Comparison of ENCODE assay signal across 9 cellular contexts in genomic region chr1:161469122-161469923, GRCh38. TPM values are rescaled to one million over a fixed set of nuclear protein-coding genes. Genes with fewer than 3 reads are reported as not detected.
DNase-seq lines count a peak whose midpoint lies in the region; ATAC-seq, FAIRE-seq and TF ChIP-seq lines count a peak whose summit lies in the region.
"Not testable (repeated sequence)": the region's sequence is repeated elsewhere in the genome, so short reads cannot be mapped to it uniquely, and the experiment has no call there.
"Had no signal": no experiment of that assay in that cellular context is flagged by ENCODE, and none has a peak within 500 bp of the region (broad histone marks: within the 10 kb centered on the region; RNA-seq: fewer than 3 reads in every experiment).

No MANE protein-coding gene starts in this region.

- not testable (repeated sequence) for H3K9me3 ChIP-seq in GM12878 (replicated peaks; ENCODE audit: control insufficient read depth, insufficient read depth, low read length)

- H3K36me3 Mint-ChIP-seq in memory B cell = not testable (repeated sequence)

- not testable (repeated sequence) for H3K36me3 ChIP-seq in GM12878 (ENCODE audit: control insufficient read depth in 2 of 2, insufficient read depth in 2 of 2, low read length in 1 of 2)

- H3K9me3 Mint-ChIP-seq in memory B cell = not testable (repeated sequence)

- SMC1A ChIA-PET in GM12878 (lab: Charles Lee; ENCODE audit: uncharacterized antibody, unreplicated experiment) = not testable (repeated sequence)

- H3K27ac ChIP-seq in GM12878 (ENCODE audit: control insufficient read depth, insufficient read depth) = not testable (repeated sequence)

- BruUV-seq in GM12878 (replicated peaks; lab: Mats Ljungman, UMichigan) = not testable (repeated sequence)

- H3K9ac ChIP-seq in GM12878 (ENCODE audit: control insufficient read depth, insufficient read depth, low read length) = not testable (repeated sequence)

- ATAC-seq in GM18870 (IDR thresholded peaks at IDR 0.05; ENCODE audit: unreplicated experiment) (peak; percentile 72), GM21381 (IDR thresholded peaks at IDR 0.05; ENCODE audit: unreplicated experiment) (peak; percentile 68), HG02678 (IDR thresholded peaks at IDR 0.05; ENCODE audit: unreplicated experiment) (peak; percentile 72), HG03103 (IDR thresholded peaks at IDR 0.05; ENCODE audit: low read depth, unreplicated experiment) (peak; percentile 53), HG03575 (IDR thresholded peaks at IDR 0.05; ENCODE audit: extremely low read depth, insufficient number of reproducible peaks, low FRiP score, unreplicated experiment) (peak; percentile 47), GM12878 (peak; percentile 84), memory B cell (ENCODE audit: low read depth) (peak; percentile 25)

- not testable (repeated sequence) for H3K27me3 ChIP-seq in GM12878 (replicated peaks in 1 of 2; ENCODE audit: control insufficient read depth in 2 of 2, insufficient read depth in 2 of 2, low read length in 1 of 2)

- H3K4me3 ChIP-seq in GM12878 = not testable (repeated sequence)

- intact Hi-C loops in GM12878 (cut with micrococcal nuclease; ENCODE audit: unreplicated experiment) = not testable (repeated sequence)

- H3K27me3 Mint-ChIP-seq in memory B cell = peaks cover 11% of the 10 kb centered on the region

- not testable (repeated sequence) for TF ChIP-seq EP300 in GM12878 (IDR thresholded peaks at IDR 0.05; ENCODE audit: borderline replicate concordance in 1 of 2, control insufficient read depth in 1 of 2, low read depth in 2 of 2, low read length in 2 of 2)

- H3K27ac Mint-ChIP-seq in memory B cell = not testable (repeated sequence)

- FAIRE-seq in GM12878 (lab: Jason Lieb, UNC) = not testable (repeated sequence)

- POLR2A ChIA-PET in GM12878 (lab: Charles Lee) = not testable (repeated sequence)

- H3K4me3 Mint-ChIP-seq in memory B cell = not testable (repeated sequence)

- CTCF ChIA-PET in GM12878 (lab: Yijun Ruan, JAX) = not testable (repeated sequence)

- H4K20me1 ChIP-seq in GM12878 (ENCODE audit: control insufficient read depth, insufficient read depth) = not testable (repeated sequence)

- not testable (repeated sequence) for DNase-seq in GM12878 (ENCODE audit: low read depth, low spot score); memory B cell (ENCODE audit: low spot score in 2 of 2)

- WGBS in GM12878 (ENCODE audit: insufficient coverage, insufficient replicate concordance, low lambda C conversion rate, missing lambda C conversion rate) = no CpG with 5 or more reads among the region's 81 CpGs

- RAD21 ChIA-PET in GM12878 (lab: Charles Lee; ENCODE audit: unreplicated experiment) = not testable (repeated sequence)

- not testable (repeated sequence) for H3K4me1 ChIP-seq in GM12878 (ENCODE audit: control insufficient read depth, insufficient read depth, low read length)

- in situ Hi-C loops in GM12878 (cut with MboI) = not testable (repeated sequence)

- H2AFZ ChIP-seq in GM12878 (ENCODE audit: control insufficient read depth, low read depth, low read length) = not testable (repeated sequence)

- not testable (repeated sequence) for TF ChIP-seq RAD21 in GM12878 (IDR thresholded peaks at IDR 0.05; ENCODE audit: insufficient read depth, low read depth, low read length)

- H3K79me2 ChIP-seq in GM12878 (ENCODE audit: control insufficient read depth, insufficient read depth, low read length) = not testable (repeated sequence)

- H3K4me2 ChIP-seq in GM12878 (ENCODE audit: control insufficient read depth, insufficient read depth) = not testable (repeated sequence)

- not testable (repeated sequence) for H3K4me1 Mint-ChIP-seq in memory B cell

- not testable (repeated sequence) for TF ChIP-seq CTCF in GM12878 (IDR thresholded peaks at IDR 0.05 in 2 of 3, conservative IDR thresholded peaks at IDR 0.05 in 1 of 3; ENCODE audit: control insufficient read depth in 2 of 3, extremely low read depth in 1 of 3, insufficient read depth in 1 of 3, low read depth in 3 of 3, low read length in 3 of 3)

- TF ChIP-seq POLR2A in GM12878 (IDR thresholded peaks at IDR 0.05; ENCODE audit: low read depth, low read length) = not testable (repeated sequence)

RNA-seq across cellular contexts. Expression of gene FCGR2A, which starts 35.9 kb away (rescaled TPM):
- 7.9 and 10.6 TPM in 2 replicates for total RNA-seq in GM12878 (2013; cell fraction: nucleolus; rRNA removed)
- total RNA-seq in GM12878 (2014; rRNA removed) = 5.0 and 5.7 TPM in 2 replicates
- 5.3 and 7.0 TPM in 2 replicates for total RNA-seq in GM12878 (2014; rRNA removed; fragmentation: Illumina TruSeq; extraction: Trizol)
- 6.4 and 6.9 TPM in 2 replicates for total RNA-seq in GM12878 (2021)
- polyA plus RNA-seq in GM12878 (2011; ENCODE audit: low read depth) = 0.41 TPM
- 2.3 and 3.7 TPM in 2 replicates for polyA plus RNA-seq in GM12878 (2011; rRNA removed)
- polyA plus RNA-seq in GM12878 (2011; cell fraction: cytosol; rRNA removed) = 1.0 TPM in 2 replicates
- polyA plus RNA-seq in GM12878 (2011; cell fraction: nucleus; rRNA removed) = 2.4 and 2.9 TPM in 2 replicates
- 1.2 and 1.4 TPM in 2 replicates for polyA plus RNA-seq in GM12878 (2012)
- 7.4 and 9.3 TPM in 2 replicates for polyA plus RNA-seq in GM12878 (2014; fragmentation: Illumina TruSeq; extraction: Trizol)
- 1 to 10 TPM; 3.8 to 4.2 TPM for polyA plus RNA-seq in GM12878 (2014; fragmentation: Nextera tagmentation; extraction: Ambion mirVana)
- polyA plus RNA-seq in GM12878 (2014; rRNA removed) = 3.2 and 3.3 TPM in 2 replicates
- 1 to 10 TPM; 3.1 to 3.6 TPM for polyA plus RNA-seq in GM12878 (2016; fragmentation: Nextera tagmentation; extraction: Ambion mirVana)
- 1.5 and 1.8 TPM in 2 replicates for polyA minus RNA-seq in GM12878 (2011; rRNA and poly(A)+ RNA removed)
- 0.53 and 1.0 TPM in 2 replicates for polyA minus RNA-seq in GM12878 (2011; cell fraction: cytosol; rRNA and poly(A)+ RNA removed)
- polyA minus RNA-seq in GM12878 (2011; cell fraction: nucleus; rRNA and poly(A)+ RNA removed) = 1.3 and 2.4 TPM in 2 replicates
- total RNA-seq: cardiac muscle cell, LHCN-M2 had no signal
- polyA plus RNA-seq: cardiac muscle cell had no signal

RNA-seq across cellular contexts. Expression of gene HSPA6, which starts 55.0 kb away (rescaled TPM):
- total RNA-seq in GM12878 (2013; cell fraction: nucleolus; rRNA removed) = 16.8 and 21.0 TPM in 2 replicates
- total RNA-seq in GM12878 (2014; rRNA removed) (0.65 and 0.96 TPM in 2 replicates), GM12878 (2014; rRNA removed; fragmentation: Illumina TruSeq; extraction: Trizol) (0.18 and 0.36 TPM in 2 replicates), GM12878 (2021) (1.6 and 1.8 TPM in 2 replicates)
- polyA plus RNA-seq in GM12878 (2011; ENCODE audit: low read depth) = 0.81 TPM
- polyA plus RNA-seq in GM12878 (2011; rRNA removed) (0.06 and 0.18 TPM in 2 replicates), GM12878 (2014; fragmentation: Illumina TruSeq; extraction: Trizol) (0.12 and 0.16 TPM in 2 replicates), GM12878 (2014; fragmentation: Nextera tagmentation; extraction: Ambion mirVana) (under 1 TPM; 0.05 to 0.09 TPM), GM12878 (2014; rRNA removed) (1.2 and 1.5 TPM in 2 replicates), GM12878 (2016; fragmentation: Nextera tagmentation; extraction: Ambion mirVana) (1 to 10 TPM; 8.5 to 8.8 TPM)
- polyA plus RNA-seq in GM12878 (2011; cell fraction: cytosol; rRNA removed) = 0.42 and 0.64 TPM in 2 replicates
- 2.0 and 4.2 TPM in 2 replicates for polyA plus RNA-seq in GM12878 (2011; cell fraction: nucleus; rRNA removed)
- 1.1 and 1.4 TPM in 2 replicates for polyA plus RNA-seq in GM12878 (2012)
- 0.15 and 0.41 TPM in 2 replicates for polyA minus RNA-seq in GM12878 (2011; rRNA and poly(A)+ RNA removed)
- 0.94 TPM in 1 of 2 replicates, not detected in the other for polyA minus RNA-seq in GM12878 (2011; cell fraction: cytosol; rRNA and poly(A)+ RNA removed)
- polyA minus RNA-seq in GM12878 (2011; cell fraction: nucleus; rRNA and poly(A)+ RNA removed) = 1.1 and 5.1 TPM in 2 replicates
- total RNA-seq: cardiac muscle cell had no signal
- polyA plus RNA-seq: cardiac muscle cell had no signal

Comparison
In these comparisons a context has a peak if more than half of its experiments do, and no peak if none do; other contexts are left out.
1. ATAC-seq: peak in every context shown above with its lines; median percentile 84 in GM12878; 72 in GM18870; 72 in HG02678; 68 in GM21381; 53 in HG03103; 47 in HG03575; 25 in memory B cell.